ENCODE assay signal across 8 cellular contexts in the genomic region with DNA sequence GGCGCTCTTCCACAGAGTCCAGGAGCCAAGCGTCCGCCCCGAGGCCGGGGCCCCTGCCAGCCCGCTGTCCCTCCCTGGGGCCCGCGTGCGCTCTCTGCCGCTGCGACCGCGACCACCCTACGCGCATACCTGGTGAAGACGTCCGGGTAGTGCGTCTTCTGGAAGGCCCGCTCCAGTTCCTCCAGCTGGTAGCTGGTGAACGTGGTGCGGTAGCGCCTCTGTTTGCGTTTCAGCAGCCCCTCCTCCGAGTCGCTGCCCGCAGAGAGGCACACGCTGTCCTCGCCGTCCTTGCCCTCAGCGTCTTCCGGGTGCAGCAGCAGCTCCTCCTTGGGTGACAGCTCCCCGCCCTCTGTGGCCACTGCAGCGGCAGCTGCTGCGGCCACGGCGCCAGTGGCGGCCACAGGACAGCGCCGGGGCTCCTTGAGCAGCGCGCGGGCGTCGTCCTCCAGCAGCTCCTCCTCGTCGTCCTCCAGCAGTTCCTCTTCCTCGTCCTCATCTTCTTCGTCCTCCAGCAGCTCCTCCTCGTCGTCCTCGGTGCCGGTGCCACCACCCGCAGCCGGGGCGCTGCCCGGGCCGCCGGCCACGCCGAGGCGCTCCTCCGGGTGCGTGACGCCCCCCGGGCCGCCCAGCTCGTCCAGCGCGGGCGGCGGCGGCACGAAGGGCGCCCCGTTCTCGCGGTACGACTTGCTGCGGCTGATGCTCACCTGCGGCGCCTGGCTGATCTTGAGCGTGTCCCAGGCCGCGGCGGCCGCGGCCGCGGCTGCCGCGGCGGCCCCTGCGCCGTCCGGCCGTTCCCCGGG. TPM values are rescaled to one million over a fixed set of nuclear protein-coding genes. Genes with fewer than 3 reads are reported as not detected.
DNase-seq lines count a peak whose midpoint lies in the region; ATAC-seq and TF ChIP-seq lines count a peak whose summit lies in the region.

No MANE protein-coding gene starts in this region.

- no peak for TF ChIP-seq CTCF in CD14-positive monocyte (IDR thresholded peaks at IDR 0.05)
- no peak for TF ChIP-seq CTCF in activated CD8-positive, alpha-beta T cell treated with anti-CD3 and anti-CD28 coated beads for 36 hours (IDR thresholded peaks at IDR 0.05)
- no peak for TF ChIP-seq CTCF in uterus (IDR thresholded peaks at IDR 0.05)

- H3K4me1 ChIP-seq in HAP-1 (peaks cover 18% of the 10 kb centered on the region), uterus (no peaks in the 10 kb centered on the region)

- peak overlapping the region; percentile 71 to 86 for H3K4me3 Mint-ChIP-seq in CD14-positive monocyte
- H3K4me3 Mint-ChIP-seq in activated CD8-positive, alpha-beta T cell treated with anti-CD3 and anti-CD28 coated beads for 36 hours = peak overlapping the region; percentile 60

- peaks cover 0 to 6% of the 10 kb centered on the region in 2 donors for H3K36me3 Mint-ChIP-seq in CD14-positive monocyte
- no peaks in the 10 kb centered on the region for H3K36me3 Mint-ChIP-seq in activated CD8-positive, alpha-beta T cell treated with anti-CD3 and anti-CD28 coated beads for 36 hours (ENCODE audit: low read depth)

- no peak overlapping the region for H3K27ac Mint-ChIP-seq in CD14-positive monocyte
- no peak overlapping the region for H3K27ac Mint-ChIP-seq in activated CD8-positive, alpha-beta T cell treated with anti-CD3 and anti-CD28 coated beads for 36 hours

- H3K36me3 ChIP-seq in HAP-1 (replicated peaks) = no peaks in the 10 kb centered on the region
- no peaks in the 10 kb centered on the region for H3K36me3 ChIP-seq in uterus

- no peak for ATAC-seq in activated CD8-positive, alpha-beta T cell treated with anti-CD3 and anti-CD28 coated beads for 36 hours
- no peak for ATAC-seq in GM21576 (IDR thresholded peaks at IDR 0.05; ENCODE audit: unreplicated experiment)

- TF ChIP-seq POLR2A in uterus (IDR thresholded peaks at IDR 0.05) = no peak

- peaks cover 82 to 94% (median 92%) of the 10 kb centered on the region in 3 donors for H3K27me3 Mint-ChIP-seq in CD14-positive monocyte (ENCODE audit: low read depth in 3 of 3)
- H3K27me3 Mint-ChIP-seq in activated CD8-positive, alpha-beta T cell treated with anti-CD3 and anti-CD28 coated beads for 36 hours = peaks cover 66% of the 10 kb centered on the region

- H3K4me3 ChIP-seq in HAP-1 = peak overlapping the region; percentile 42
- peak overlapping the region in 1 of 2 donors; percentile 33 for H3K4me3 ChIP-seq in uterus

- H3K27me3 ChIP-seq in HAP-1 (ENCODE audit: low read depth) (peaks cover 7% of the 10 kb centered on the region), uterus (peaks cover 3 to 70% of the 10 kb centered on the region in 2 donors)

- peaks cover 0 to 56% (median 34%) of the 10 kb centered on the region in 7 donors for H3K9me3 Mint-ChIP-seq in CD14-positive monocyte
- no peaks in the 10 kb centered on the region for H3K9me3 Mint-ChIP-seq in activated CD8-positive, alpha-beta T cell treated with anti-CD3 and anti-CD28 coated beads for 36 hours

- intact Hi-C loops in CD14-positive monocyte (cut with micrococcal nuclease) (no loop called here), uterus (cut with DNase I; ENCODE audit: low total_unique reads) (no loop called here)
- intact Hi-C loops in activated CD8-positive, alpha-beta T cell treated with anti-CD3 and anti-CD28 coated beads for 36 hours (cut with micrococcal nuclease) = loop anchor here (10.0 kb wide), 1 partner anchor 132 kb away; no protein-coding TSS in a partner anchor

- in situ Hi-C loops in HAP-1 (cut with MboI; ENCODE audit: low sequenced_read_pairs) = no loop called here

- H3K4me1 Mint-ChIP-seq in CD14-positive monocyte = peaks cover 32% of the 10 kb centered on the region
- H3K4me1 Mint-ChIP-seq in activated CD8-positive, alpha-beta T cell treated with anti-CD3 and anti-CD28 coated beads for 36 hours (ENCODE audit: low read depth) = peaks cover 7% of the 10 kb centered on the region

- CTCF ChIA-PET in activated CD8-positive, alpha-beta T cell treated with anti-CD3 and anti-CD28 coated beads for 36 hours (lab: Charles Lee) = interaction anchor here (1.5 kb wide), 1 partner anchor 7 kb away, joined by 6 read pairs; no protein-coding TSS in a partner anchor

- no peaks in the 10 kb centered on the region for H3K9me3 ChIP-seq in HAP-1
- H3K9me3 ChIP-seq in uterus = no peaks in the 10 kb centered on the region

- POLR2A ChIA-PET in activated CD8-positive, alpha-beta T cell treated with anti-CD3 and anti-CD28 coated beads for 36 hours (lab: Charles Lee) = no interaction called here

- DNase-seq in CD14-positive monocyte (ENCODE audit: low spot score) (no peak), HAP-1 (ENCODE audit: low spot score in 2 of 2) (peak in 1 of 2 experiments; percentile 73), myocyte (ENCODE audit: low read depth) (peak; percentile 52), uterus (no peak), dermis blood vessel endothelial cell (no peak), UCSD-AML1 (lab: John Stamatoyannopoulos, UW; ENCODE audit: unreplicated experiment) (no peak)
- no peak for DNase-seq in activated CD8-positive, alpha-beta T cell treated with anti-CD3 and anti-CD28 coated beads for 36 hours

- no peak overlapping the region for H3K27ac ChIP-seq in uterus

RNA-seq across cellular contexts. Expression of gene ARX, which starts 2.8 kb away (rescaled TPM):
- not detected for polyA plus RNA-seq in CD14-positive monocyte
- not detected for total RNA-seq in activated CD8-positive, alpha-beta T cell treated with anti-CD3 and anti-CD28 coated beads for 36 hours
- total RNA-seq in myocyte = 0.10 and 3.4 TPM in 2 replicates
- 0.47 TPM for polyA plus RNA-seq in myocyte (2012)
- under 1 TPM in 1 of 4 donors, not detected in 3; 0.49 TPM for total RNA-seq in uterus
- not detected in 2 replicates for total RNA-seq in dermis blood vessel endothelial cell
